ENCODE assay signal across 10 cellular contexts in genomic region chr7:41711283-41712064, GRCh38. TPM values are rescaled to one million over a fixed set of nuclear protein-coding genes. Genes with fewer than 3 reads are reported as not detected.
A peak's percentile ranks its signal among the peaks of the same experiment; 100 is the strongest.
DNase-seq lines count a peak whose midpoint lies in the region; ATAC-seq, FAIRE-seq and TF ChIP-seq lines count a peak whose summit lies in the region.
"Had no signal": no experiment of that assay in that cellular context is flagged by ENCODE, and none has a peak within 500 bp of the region (broad histone marks: within the 10 kb centered on the region; RNA-seq: fewer than 3 reads in every experiment).

No MANE protein-coding gene starts in this region.

- DNase-seq in NCI-H1694 treated with DMSO at 0.1 percent for 48 hours (lab: John Stamatoyannopoulos, UW) = peak; percentile 40
- no peak for DNase-seq in NCI-H1694 (lab: John Stamatoyannopoulos, UW)
- peak; percentile 22 for DNase-seq in NCI-H2029 (lab: John Stamatoyannopoulos, UW)
- no peak for DNase-seq in epithelial cell of proximal tubule (ENCODE audit: low read depth)
- DNase-seq in osteocyte (ENCODE audit: extremely low spot score, unreplicated experiment) = no peak
- no peak for DNase-seq in frontal cortex (ENCODE audit: low spot score in 2 of 2)
- DNase-seq in occipital lobe (lab: John Stamatoyannopoulos, UW) = no peak
- DNase-seq: activated CD4-positive, alpha-beta T cell treated with anti-CD3 and anti-CD28 coated beads, Interleukin-2, amount 10 ng/mL, durations not matched to agents 7 days and 5 days; hypothalamus had no signal

- H3K4me1 Mint-ChIP-seq in osteocyte (ENCODE audit: unreplicated experiment) = peaks cover 19% of the 10 kb centered on the region
- H3K4me1 Mint-ChIP-seq: activated CD4-positive, alpha-beta T cell treated with anti-CD3 and anti-CD28 coated beads, Interleukin-2, amount 10 ng/mL, durations not matched to agents 7 days and 5 days had no signal

- H3K9me3 Mint-ChIP-seq in osteocyte (ENCODE audit: unreplicated experiment) = no peaks in the 10 kb centered on the region
- H3K9me3 Mint-ChIP-seq: activated CD4-positive, alpha-beta T cell treated with anti-CD3 and anti-CD28 coated beads, Interleukin-2, amount 10 ng/mL, durations not matched to agents 7 days and 5 days had no signal

- peak; percentile 76 for TF ChIP-seq CTCF in epithelial cell of proximal tubule (conservative IDR thresholded peaks at IDR 0.05; ENCODE audit: low read depth, low read length)
- peak; percentile 42 for TF ChIP-seq CTCF in osteocyte (IDR thresholded peaks at IDR 0.05)

- H3K4me3 Mint-ChIP-seq in osteocyte (ENCODE audit: unreplicated experiment) = no peak overlapping the region
- H3K4me3 Mint-ChIP-seq: activated CD4-positive, alpha-beta T cell treated with anti-CD3 and anti-CD28 coated beads, Interleukin-2, amount 10 ng/mL, durations not matched to agents 7 days and 5 days had no signal

- H3K36me3 Mint-ChIP-seq in osteocyte (ENCODE audit: unreplicated experiment) = no peaks in the 10 kb centered on the region

- no peak for ATAC-seq in GM19328 (IDR thresholded peaks at IDR 0.05; ENCODE audit: unreplicated experiment)

- no peak overlapping the region for H3K4me3 ChIP-seq in epithelial cell of proximal tubule (ENCODE audit: low read depth, low read length)

- H3K27ac Mint-ChIP-seq in osteocyte (ENCODE audit: unreplicated experiment) = no peak overlapping the region
- H3K27ac Mint-ChIP-seq: activated CD4-positive, alpha-beta T cell treated with anti-CD3 and anti-CD28 coated beads, Interleukin-2, amount 10 ng/mL, durations not matched to agents 7 days and 5 days had no signal

- FAIRE-seq in frontal cortex (lab: Jason Lieb, UNC) = no peak

- no peaks in the 10 kb centered on the region for H3K27me3 Mint-ChIP-seq in osteocyte (ENCODE audit: unreplicated experiment)

RNA-seq across cellular contexts. Expression of gene INHBA, which starts 8.6 kb away (rescaled TPM):
- total RNA-seq in epithelial cell of proximal tubule = 5.9 and 8.9 TPM in 2 replicates
- total RNA-seq in osteocyte = 198 and 199 TPM in 2 replicates
- total RNA-seq in frontal cortex = 12.6 TPM
- 33.1 TPM for total RNA-seq in occipital lobe
- total RNA-seq: activated CD4-positive, alpha-beta T cell treated with anti-CD3 and anti-CD28 coated beads, Interleukin-2, amount 10 ng/mL, durations not matched to agents 7 days and 5 days had no signal

Comparison
In these comparisons a context has a peak if more than half of its experiments do, and no peak if none do; other contexts are left out.
1. DNase-seq: peak in NCI-H1694 treated with DMSO at 0.1 percent for 48 hours (single experiment) and NCI-H2029 (single experiment); none in NCI-H1694 (single experiment), epithelial cell of proximal tubule (single experiment), osteocyte (single experiment), frontal cortex (0 of 2) and occipital lobe (single experiment).